In genomic region chr14:105857223-105857815, GRCh38 we compare ENCODE assay signal across 9 cellular contexts.
A peak's percentile ranks its signal among the peaks of the same experiment; 100 is the strongest.
DNase-seq lines count a peak whose midpoint lies in the region; ATAC-seq and TF ChIP-seq lines count a peak whose summit lies in the region.
"Had no signal": no experiment of that assay in that cellular context is flagged by ENCODE, and none has a peak within 500 bp of the region (broad histone marks: within the 10 kb centered on the region; RNA-seq: fewer than 3 reads in every experiment).

No MANE protein-coding gene starts in this region.

- no peaks in the 10 kb centered on the region for H3K9me2 ChIP-seq in OCI-LY1 (ENCODE audit: low read depth, low read length)

- no peak overlapping the region for H2AFZ ChIP-seq in OCI-LY1 (ENCODE audit: low read length)

- H4K20me1 ChIP-seq in OCI-LY1 (ENCODE audit: insufficient read depth, low read length): no peaks in the 10 kb centered on the region

- H3K27me3 ChIP-seq in OCI-LY1 (ENCODE audit: insufficient read depth, low read length): no peaks in the 10 kb centered on the region
- no peaks in the 10 kb centered on the region for H3K27me3 ChIP-seq in gastrocnemius medialis

- H3K4me2 ChIP-seq in OCI-LY1 (ENCODE audit: low read length): peak overlapping the region; percentile 94

- in situ Hi-C loops in gastrocnemius medialis (cut with MboI; ENCODE audit: low sequenced_read_pairs in 4 of 4): no loop called here

- H3K9me3 ChIP-seq in OCI-LY1 (ENCODE audit: low read length) (no peaks in the 10 kb centered on the region), gastrocnemius medialis (no peaks in the 10 kb centered on the region)

- peaks cover 63% of the 10 kb centered on the region for H3K36me3 ChIP-seq in OCI-LY1 (ENCODE audit: insufficient read depth, low read length)
- H3K36me3 ChIP-seq in gastrocnemius medialis: no peaks in the 10 kb centered on the region

- H3F3A ChIP-seq in OCI-LY1 (ENCODE audit: insufficient read depth, low read length): peaks cover 21% of the 10 kb centered on the region

- intact Hi-C loops in sciatic nerve (cut with DNase I): no loop called here
- intact Hi-C loops in gastrocnemius medialis (cut with DNase I; ENCODE audit: low total_unique reads): no loop called here

- H3K9ac ChIP-seq in OCI-LY1 (ENCODE audit: low read length): peak overlapping the region; percentile 97

- TF ChIP-seq CTCF in GM10266 (IDR thresholded peaks at IDR 0.05; ENCODE audit: control insufficient read depth, insufficient read depth, low read depth, missing control alignments): no peak
- TF ChIP-seq CTCF in OCI-LY1 (IDR thresholded peaks at IDR 0.05; ENCODE audit: low read length): no peak
- no peak for TF ChIP-seq CTCF in coronary artery (IDR thresholded peaks at IDR 0.05)
- no peak for TF ChIP-seq CTCF in gastrocnemius medialis (IDR thresholded peaks at IDR 0.05 in 4 of 5, conservative IDR thresholded peaks at IDR 0.05 in 1 of 5)

- TF ChIP-seq POLR2A in gastrocnemius medialis (IDR thresholded peaks at IDR 0.05): no peak

- no peak for ATAC-seq in sciatic nerve
- no peak for ATAC-seq in gastrocnemius medialis

- H3K27ac ChIP-seq in OCI-LY1 (ENCODE audit: low read depth, low read length, poor library complexity, severe bottlenecking) (peak overlapping the region; percentile 100), coronary artery (no peak overlapping the region), gastrocnemius medialis (no peak overlapping the region)

- peak overlapping the region; percentile 77 for H3K4me3 ChIP-seq in OCI-LY1 (ENCODE audit: low read depth, low read length, poor library complexity, severe bottlenecking)
- H3K4me3 ChIP-seq in coronary artery: no peak overlapping the region
- no peak overlapping the region for H3K4me3 ChIP-seq in gastrocnemius medialis

- H3K79me2 ChIP-seq in OCI-LY1 (ENCODE audit: insufficient read depth, low read length): peaks cover 6% of the 10 kb centered on the region

- DNase-seq in GM10266 (ENCODE audit: extremely low spot score) (peak; percentile 1), coronary artery (ENCODE audit: low spot score) (peak; percentile 57), sciatic nerve (ENCODE audit: low spot score) (peak; percentile 37), DMS79 treated with DMSO at 0.1 percent for 48 hours (lab: John Stamatoyannopoulos, UW) (no peak), LoVo (ENCODE audit: low spot score) (no peak), gastrocnemius medialis (no peak)
- DNase-seq: DMS 273 treated with DMSO at 0.1 percent for 48 hours, NCI-H748 treated with DMSO at 0.1 percent for 48 hours had no signal

- H3K4me1 ChIP-seq in OCI-LY1 (ENCODE audit: insufficient read depth, low read length, severe bottlenecking): peaks cover 52% of the 10 kb centered on the region
- no peaks in the 10 kb centered on the region for H3K4me1 ChIP-seq in gastrocnemius medialis

Comparison
In these comparisons a context has a peak if more than half of its experiments do, and no peak if none do; other contexts are left out.
1. DNase-seq: peak in GM10266 (single experiment), coronary artery (single experiment) and sciatic nerve (single experiment); none in DMS79 treated with DMSO at 0.1 percent for 48 hours (single experiment), LoVo (single experiment) and gastrocnemius medialis (0 of 2).